ENCODE assay signal across 1 cellular context in the genomic region with DNA sequence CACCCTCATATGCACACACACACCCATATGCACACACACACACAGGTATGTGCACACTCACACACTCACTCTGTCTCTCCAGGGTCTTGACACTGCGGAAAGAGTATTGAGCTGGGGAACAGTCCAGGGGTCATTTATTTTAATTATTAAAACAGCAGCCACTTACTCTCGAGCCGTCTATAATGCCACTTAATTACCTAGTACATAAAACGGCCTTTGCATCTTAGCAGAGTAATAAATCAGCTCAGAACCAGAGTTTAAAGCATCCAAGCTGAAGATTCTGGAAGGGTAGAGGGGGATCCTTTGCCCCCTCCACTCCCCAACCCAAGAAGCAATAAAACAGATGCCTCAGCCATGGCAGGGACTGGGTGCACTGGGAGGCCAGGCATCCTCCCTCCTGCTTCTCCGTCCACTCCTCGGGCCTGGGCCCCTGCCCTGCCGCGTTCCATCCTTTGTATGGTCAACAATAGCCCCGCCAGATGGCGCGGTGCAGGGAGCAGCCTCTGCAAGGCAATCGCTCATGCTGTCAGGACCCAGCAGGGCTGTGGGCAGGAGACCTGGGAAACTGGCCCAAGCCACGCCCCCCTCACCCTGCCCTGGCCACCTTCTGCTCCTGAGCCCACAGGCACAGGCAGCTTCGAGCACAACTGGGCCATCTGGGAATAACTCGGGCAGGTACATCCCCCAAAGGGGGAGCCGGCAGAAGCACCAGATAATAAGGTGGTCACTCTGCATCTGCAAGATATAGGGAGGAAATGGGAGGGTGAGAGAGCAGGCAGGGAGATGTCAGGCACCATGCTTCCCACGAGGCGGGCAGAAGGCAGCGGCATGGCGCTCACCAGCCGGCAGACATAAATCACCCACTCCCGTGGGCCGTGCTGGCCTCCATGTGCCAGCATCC.
TF ChIP-seq lines count a peak whose summit lies in the region.

No MANE protein-coding gene starts in this region.

TF ChIP-seq in HEK293, 187 proteins besides CTCF, POLR2A, EP300 and RAD21 (continued from another document and continues in another):
- TF ChIP-seq, protein P1, sequence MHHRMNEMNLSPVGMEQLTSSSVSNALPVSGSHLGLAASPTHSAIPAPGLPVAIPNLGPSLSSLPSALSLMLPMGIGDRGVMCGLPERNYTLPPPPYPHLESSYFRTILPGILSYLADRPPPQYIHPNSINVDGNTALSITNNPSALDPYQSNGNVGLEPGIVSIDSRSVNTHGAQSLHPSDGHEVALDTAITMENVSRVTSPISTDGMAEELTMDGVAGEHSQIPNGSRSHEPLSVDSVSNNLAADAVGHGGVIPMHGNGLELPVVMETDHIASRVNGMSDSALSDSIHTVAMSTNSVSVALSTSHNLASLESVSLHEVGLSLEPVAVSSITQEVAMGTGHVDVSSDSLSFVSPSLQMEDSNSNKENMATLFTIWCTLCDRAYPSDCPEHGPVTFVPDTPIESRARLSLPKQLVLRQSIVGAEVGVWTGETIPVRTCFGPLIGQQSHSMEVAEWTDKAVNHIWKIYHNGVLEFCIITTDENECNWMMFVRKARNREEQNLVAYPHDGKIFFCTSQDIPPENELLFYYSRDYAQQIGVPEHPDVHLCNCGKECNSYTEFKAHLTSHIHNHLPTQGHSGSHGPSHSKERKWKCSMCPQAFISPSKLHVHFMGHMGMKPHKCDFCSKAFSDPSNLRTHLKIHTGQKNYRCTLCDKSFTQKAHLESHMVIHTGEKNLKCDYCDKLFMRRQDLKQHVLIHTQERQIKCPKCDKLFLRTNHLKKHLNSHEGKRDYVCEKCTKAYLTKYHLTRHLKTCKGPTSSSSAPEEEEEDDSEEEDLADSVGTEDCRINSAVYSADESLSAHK (tag by site-specific recombination; IDR thresholded peaks at IDR 0.05): no peak
- TF ChIP-seq ZNF114 (tag by site-specific recombination; IDR thresholded peaks at IDR 0.05) (no peak), ZNF48 (tag by site-specific recombination; IDR thresholded peaks at IDR 0.05) (no peak), ZNF596 (tag by site-specific recombination; IDR thresholded peaks at IDR 0.05) (no peak), FEZF1 (tag by site-specific recombination; IDR thresholded peaks at IDR 0.05) (peak; percentile 68; the same call in 1 of the 2 replicates), EGR2 (tag by site-specific recombination; IDR thresholded peaks at IDR 0.05; ENCODE audit: low read depth) (peak; percentile 38; the same call in 1 of the 2 replicates), ZBTB21 (tag by site-specific recombination; IDR thresholded peaks at IDR 0.05) (no peak), ZNF341 (tag by site-specific recombination; IDR thresholded peaks at IDR 0.05; ENCODE audit: low read depth) (peak; percentile 66), ZFP69B (tag by site-specific recombination; IDR thresholded peaks at IDR 0.05) (no peak), REPIN1 (tag by site-specific recombination; IDR thresholded peaks at IDR 0.05; ENCODE audit: low read depth) (no peak), ZNF664 (tag by site-specific recombination; IDR thresholded peaks at IDR 0.05) (no peak), ZIC2 (tag by site-specific recombination; IDR thresholded peaks at IDR 0.05) (peak; percentile 96), ZNF585B (tag by site-specific recombination; IDR thresholded peaks at IDR 0.05) (no peak), ZNF350 (tag by site-specific recombination; IDR thresholded peaks at IDR 0.05) (no peak), ZNF133 (tag by site-specific recombination; IDR thresholded peaks at IDR 0.05) (no peak), TCF7L2 (IDR thresholded peaks at IDR 0.05; ENCODE audit: borderline replicate concordance, low read depth, low read length) (no peak), ZNF501 (tag by site-specific recombination; IDR thresholded peaks at IDR 0.05) (no peak), HOXD13 (CRISPR knock-in tag; IDR thresholded peaks at IDR 0.05; ENCODE audit: borderline replicate concordance) (no peak), ZNF132 (tag by site-specific recombination; IDR thresholded peaks at IDR 0.05; ENCODE audit: borderline replicate concordance) (no peak), ZNF404 (tag by site-specific recombination; IDR thresholded peaks at IDR 0.05) (no peak), OSR2 (tag by site-specific recombination; IDR thresholded peaks at IDR 0.05) (peak; percentile 51; the same call in 1 of the 2 replicates), ZFP3 (tag by site-specific recombination; IDR thresholded peaks at IDR 0.05; ENCODE audit: low read depth) (no peak), ZNF785 (tag by site-specific recombination; IDR thresholded peaks at IDR 0.05) (no peak), GLIS2 (tag by site-specific recombination; IDR thresholded peaks at IDR 0.05) (peak; percentile 29; the same call in 1 of the 2 replicates), ZNF654 (tag by site-specific recombination; IDR thresholded peaks at IDR 0.05; ENCODE audit: low read depth) (no peak), ZSCAN23 (tag by site-specific recombination; IDR thresholded peaks at IDR 0.05) (no peak), SP3 (tag by site-specific recombination; IDR thresholded peaks at IDR 0.05) (no peak), ZNF174 (tag by site-specific recombination; IDR thresholded peaks at IDR 0.05) (no peak), ZNF266 (tag by site-specific recombination; IDR thresholded peaks at IDR 0.05; ENCODE audit: low read depth) (no peak), ZBTB10 (tag by site-specific recombination; IDR thresholded peaks at IDR 0.05) (no peak), YY2 (tag by site-specific recombination; IDR thresholded peaks at IDR 0.05) (no peak), GLI4 (tag by site-specific recombination; IDR thresholded peaks at IDR 0.05) (no peak), ZNF670 (tag by site-specific recombination; IDR thresholded peaks at IDR 0.05; ENCODE audit: low read depth) (no peak), ZBTB48 (tag by site-specific recombination; IDR thresholded peaks at IDR 0.05) (0 out of 2 replicates have a peak, but pooled peaks have one; percentile 16), ZNF121 (tag by site-specific recombination; IDR thresholded peaks at IDR 0.05) (no peak), SCRT2 (tag by site-specific recombination; IDR thresholded peaks at IDR 0.05) (no peak), ZNF629 (tag by site-specific recombination; IDR thresholded peaks at IDR 0.05) (0 out of 2 replicates have a peak, but pooled peaks have one; percentile 14), ZNF202 (tag by site-specific recombination; IDR thresholded peaks at IDR 0.05; ENCODE audit: borderline replicate concordance) (no peak), ZNF555 (tag by site-specific recombination; conservative IDR thresholded peaks at IDR 0.05) (no peak), ZNF146 (tag by site-specific recombination; IDR thresholded peaks at IDR 0.05) (no peak), MEIS1 (CRISPR knock-in tag; IDR thresholded peaks at IDR 0.05; ENCODE audit: borderline replicate concordance) (peak; percentile 89)
- TF ChIP-seq, protein P2, sequence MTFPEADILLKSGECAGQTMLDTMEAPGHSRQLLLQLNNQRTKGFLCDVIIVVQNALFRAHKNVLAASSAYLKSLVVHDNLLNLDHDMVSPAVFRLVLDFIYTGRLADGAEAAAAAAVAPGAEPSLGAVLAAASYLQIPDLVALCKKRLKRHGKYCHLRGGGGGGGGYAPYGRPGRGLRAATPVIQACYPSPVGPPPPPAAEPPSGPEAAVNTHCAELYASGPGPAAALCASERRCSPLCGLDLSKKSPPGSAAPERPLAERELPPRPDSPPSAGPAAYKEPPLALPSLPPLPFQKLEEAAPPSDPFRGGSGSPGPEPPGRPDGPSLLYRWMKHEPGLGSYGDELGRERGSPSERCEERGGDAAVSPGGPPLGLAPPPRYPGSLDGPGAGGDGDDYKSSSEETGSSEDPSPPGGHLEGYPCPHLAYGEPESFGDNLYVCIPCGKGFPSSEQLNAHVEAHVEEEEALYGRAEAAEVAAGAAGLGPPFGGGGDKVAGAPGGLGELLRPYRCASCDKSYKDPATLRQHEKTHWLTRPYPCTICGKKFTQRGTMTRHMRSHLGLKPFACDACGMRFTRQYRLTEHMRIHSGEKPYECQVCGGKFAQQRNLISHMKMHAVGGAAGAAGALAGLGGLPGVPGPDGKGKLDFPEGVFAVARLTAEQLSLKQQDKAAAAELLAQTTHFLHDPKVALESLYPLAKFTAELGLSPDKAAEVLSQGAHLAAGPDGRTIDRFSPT (tag by site-specific recombination; IDR thresholded peaks at IDR 0.05): 0 out of 2 replicates have a peak, but pooled peaks have one; percentile 29
- TF ChIP-seq, protein P3, sequence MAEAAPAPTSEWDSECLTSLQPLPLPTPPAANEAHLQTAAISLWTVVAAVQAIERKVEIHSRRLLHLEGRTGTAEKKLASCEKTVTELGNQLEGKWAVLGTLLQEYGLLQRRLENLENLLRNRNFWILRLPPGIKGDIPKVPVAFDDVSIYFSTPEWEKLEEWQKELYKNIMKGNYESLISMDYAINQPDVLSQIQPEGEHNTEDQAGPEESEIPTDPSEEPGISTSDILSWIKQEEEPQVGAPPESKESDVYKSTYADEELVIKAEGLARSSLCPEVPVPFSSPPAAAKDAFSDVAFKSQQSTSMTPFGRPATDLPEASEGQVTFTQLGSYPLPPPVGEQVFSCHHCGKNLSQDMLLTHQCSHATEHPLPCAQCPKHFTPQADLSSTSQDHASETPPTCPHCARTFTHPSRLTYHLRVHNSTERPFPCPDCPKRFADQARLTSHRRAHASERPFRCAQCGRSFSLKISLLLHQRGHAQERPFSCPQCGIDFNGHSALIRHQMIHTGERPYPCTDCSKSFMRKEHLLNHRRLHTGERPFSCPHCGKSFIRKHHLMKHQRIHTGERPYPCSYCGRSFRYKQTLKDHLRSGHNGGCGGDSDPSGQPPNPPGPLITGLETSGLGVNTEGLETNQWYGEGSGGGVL (tag by site-specific recombination; IDR thresholded peaks at IDR 0.05): peak; percentile 43
- TF ChIP-seq, protein P4, sequence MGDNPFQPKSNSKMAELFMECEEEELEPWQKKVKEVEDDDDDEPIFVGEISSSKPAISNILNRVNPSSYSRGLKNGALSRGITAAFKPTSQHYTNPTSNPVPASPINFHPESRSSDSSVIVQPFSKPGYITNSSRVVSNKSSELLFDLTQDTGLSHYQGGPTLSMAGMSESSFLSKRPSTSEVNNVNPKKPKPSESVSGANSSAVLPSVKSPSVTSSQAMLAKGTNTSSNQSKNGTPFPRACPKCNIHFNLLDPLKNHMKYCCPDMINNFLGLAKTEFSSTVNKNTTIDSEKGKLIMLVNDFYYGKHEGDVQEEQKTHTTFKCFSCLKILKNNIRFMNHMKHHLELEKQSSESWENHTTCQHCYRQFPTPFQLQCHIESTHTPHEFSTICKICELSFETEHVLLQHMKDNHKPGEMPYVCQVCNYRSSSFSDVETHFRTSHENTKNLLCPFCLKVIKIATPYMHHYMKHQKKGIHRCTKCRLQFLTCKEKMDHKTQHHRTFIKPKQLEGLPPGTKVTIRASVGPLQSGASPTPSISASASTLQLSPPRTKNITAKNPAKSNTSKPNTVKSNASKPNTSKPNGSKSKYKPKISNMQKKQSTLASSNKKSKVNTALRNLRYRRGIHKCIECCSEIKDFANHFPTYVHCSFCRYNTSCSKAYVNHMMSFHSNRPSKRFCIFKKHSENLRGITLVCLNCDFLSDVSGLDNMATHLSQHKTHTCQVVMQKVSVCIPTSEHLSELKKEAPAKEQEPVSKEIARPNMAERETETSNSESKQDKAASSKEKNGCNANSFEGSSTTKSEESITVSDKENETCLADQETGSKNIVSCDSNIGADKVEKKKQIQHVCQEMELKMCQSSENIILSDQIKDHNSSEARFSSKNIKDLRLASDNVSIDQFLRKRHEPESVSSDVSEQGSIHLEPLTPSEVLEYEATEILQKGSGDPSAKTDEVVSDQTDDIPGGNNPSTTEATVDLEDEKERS (tag by site-specific recombination; IDR thresholded peaks at IDR 0.05): no peak
- TF ChIP-seq, protein P5, sequence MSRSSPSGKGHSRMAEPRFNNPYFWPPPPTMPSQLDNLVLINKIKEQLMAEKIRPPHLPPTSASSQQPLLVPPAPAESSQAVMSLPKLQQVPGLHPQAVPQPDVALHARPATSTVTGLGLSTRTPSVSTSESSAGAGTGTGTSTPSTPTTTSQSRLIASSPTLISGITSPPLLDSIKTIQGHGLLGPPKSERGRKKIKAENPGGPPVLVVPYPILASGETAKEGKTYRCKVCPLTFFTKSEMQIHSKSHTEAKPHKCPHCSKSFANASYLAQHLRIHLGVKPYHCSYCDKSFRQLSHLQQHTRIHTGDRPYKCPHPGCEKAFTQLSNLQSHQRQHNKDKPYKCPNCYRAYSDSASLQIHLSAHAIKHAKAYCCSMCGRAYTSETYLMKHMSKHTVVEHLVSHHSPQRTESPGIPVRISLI (tag by site-specific recombination; IDR thresholded peaks at IDR 0.05): no peak
- TF ChIP-seq, protein P6, sequence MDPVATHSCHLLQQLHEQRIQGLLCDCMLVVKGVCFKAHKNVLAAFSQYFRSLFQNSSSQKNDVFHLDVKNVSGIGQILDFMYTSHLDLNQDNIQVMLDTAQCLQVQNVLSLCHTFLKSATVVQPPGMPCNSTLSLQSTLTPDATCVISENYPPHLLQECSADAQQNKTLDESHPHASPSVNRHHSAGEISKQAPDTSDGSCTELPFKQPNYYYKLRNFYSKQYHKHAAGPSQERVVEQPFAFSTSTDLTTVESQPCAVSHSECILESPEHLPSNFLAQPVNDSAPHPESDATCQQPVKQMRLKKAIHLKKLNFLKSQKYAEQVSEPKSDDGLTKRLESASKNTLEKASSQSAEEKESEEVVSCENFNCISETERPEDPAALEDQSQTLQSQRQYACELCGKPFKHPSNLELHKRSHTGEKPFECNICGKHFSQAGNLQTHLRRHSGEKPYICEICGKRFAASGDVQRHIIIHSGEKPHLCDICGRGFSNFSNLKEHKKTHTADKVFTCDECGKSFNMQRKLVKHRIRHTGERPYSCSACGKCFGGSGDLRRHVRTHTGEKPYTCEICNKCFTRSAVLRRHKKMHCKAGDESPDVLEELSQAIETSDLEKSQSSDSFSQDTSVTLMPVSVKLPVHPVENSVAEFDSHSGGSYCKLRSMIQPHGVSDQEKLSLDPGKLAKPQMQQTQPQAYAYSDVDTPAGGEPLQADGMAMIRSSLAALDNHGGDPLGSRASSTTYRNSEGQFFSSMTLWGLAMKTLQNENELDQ (tag by site-specific recombination; IDR thresholded peaks at IDR 0.05; ENCODE audit: low read depth): no peak
